14 cellular contexts compared by ENCODE assay signal in the genomic region with DNA sequence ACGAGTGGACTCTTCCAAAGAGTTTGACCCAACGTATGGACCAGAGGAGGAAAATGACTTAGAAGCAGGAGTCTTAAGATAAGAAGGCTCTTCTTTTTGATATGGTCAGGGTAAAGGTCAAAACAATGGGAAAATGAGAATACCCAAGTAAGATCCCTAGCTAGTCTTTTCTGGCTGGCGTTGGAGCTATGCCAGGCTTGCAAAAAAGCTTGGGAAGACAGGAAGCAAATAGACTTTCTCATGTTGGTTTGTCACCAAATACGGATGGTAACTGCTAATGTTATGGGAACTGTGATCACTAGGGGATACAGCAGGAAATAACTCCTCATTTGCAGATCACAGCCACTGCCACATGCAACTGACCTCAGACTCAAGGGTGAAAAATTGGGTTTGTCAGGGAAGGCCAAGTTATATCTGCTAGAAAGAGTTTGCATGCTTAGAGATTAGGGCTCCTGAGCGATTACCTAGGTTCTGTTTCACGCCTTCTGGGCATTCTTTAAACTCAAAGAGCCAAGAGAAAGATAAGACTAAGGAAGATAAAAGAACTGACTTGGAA.
"Had no signal": no experiment of that assay in that cellular context is flagged by ENCODE, and none has a peak within 500 bp of the region (broad histone marks: within the 10 kb centered on the region; RNA-seq: fewer than 3 reads in every experiment).

No MANE protein-coding gene starts in this region.

- H3K36me3 ChIP-seq: prostate gland, right lobe of liver had no signal

- H3K4me1 ChIP-seq: prostate gland, right lobe of liver had no signal

- ATAC-seq: left colon; natural killer cell treated with Interleukin-12 subunit alpha and Interleukin-12 subunit beta and Interleukin-15 and Interleukin-18, amount 100 ng/mL, for 72 hours; right lobe of liver had no signal

- H3K4me3 ChIP-seq: prostate gland, right lobe of liver had no signal

- H3K27me3 ChIP-seq: right lobe of liver had no signal

- DNase-seq: activated CD4-positive, alpha-beta T cell treated with anti-CD3 and anti-CD28 coated beads, Interleukin-2, amount 10 ng/mL, durations not matched to agents 7 days and 5 days; activated CD4-positive, CD25-positive, alpha-beta regulatory T cell; activated gamma-delta T cell treated with Interleukin-2 at 50 U/mL for 16 hours; activated naive CD8-positive, alpha-beta T cell treated with anti-CD3 and anti-CD28 coated beads for 36 hours; amygdala; cortex of kidney; effector CD8-positive, alpha-beta T cell; foreskin melanocyte; left colon; mammary epithelial cell; right lobe of liver; SW 1271 had no signal

- H3K27ac ChIP-seq: prostate gland, right lobe of liver had no signal

- H3K9me3 ChIP-seq: prostate gland, right lobe of liver had no signal
